Comparison of ENCODE assay signal across 8 cellular contexts in genomic region chr7:104960741-104961479, GRCh38. TPM values are rescaled to one million over a fixed set of nuclear protein-coding genes. Genes with fewer than 3 reads are reported as not detected.
DNase-seq lines count a peak whose midpoint lies in the region; ATAC-seq and TF ChIP-seq lines count a peak whose summit lies in the region.

No MANE protein-coding gene starts in this region.

- peaks cover 5% of the 10 kb centered on the region for H3K4me1 Mint-ChIP-seq in type B pancreatic cell (ENCODE audit: unreplicated experiment)

- H3K27ac ChIP-seq in heart right ventricle = peak overlapping the region; percentile 13 to 86 (median 59)
- peak overlapping the region; percentile 40 for H3K27ac ChIP-seq in vagina
- no peak overlapping the region for H3K27ac ChIP-seq in A673 (ENCODE audit: low read depth, low read length, poor library complexity, severe bottlenecking)

- H3K4me1 ChIP-seq in heart right ventricle (peaks cover 4 to 59% (median 31%) of the 10 kb centered on the region in 9 donors), vagina (peaks cover 44% of the 10 kb centered on the region), A673 (ENCODE audit: insufficient read depth, low read length, poor library complexity, severe bottlenecking) (no peaks in the 10 kb centered on the region)

- H3K4me3 Mint-ChIP-seq in type B pancreatic cell = no peak overlapping the region

- no peak overlapping the region for H3K27ac Mint-ChIP-seq in type B pancreatic cell

- no peak for TF ChIP-seq POLR2A in vagina (IDR thresholded peaks at IDR 0.05)

- WGBS in heart right ventricle, 2 donors = 81 to 83% methylated on average over 2 of the region's 2 CpGs

- intact Hi-C loops in Right ventricle myocardium inferior (cut with DNase I) (no loop called here), cardiac septum (cut with DNase I) (no loop called here), heart right ventricle (cut with DNase I) (no loop called here), vagina (cut with DNase I) (no loop called here), A673 (cut with micrococcal nuclease; ENCODE audit: unreplicated experiment) (no loop called here)

- H3K27me3 Mint-ChIP-seq in type B pancreatic cell = no peaks in the 10 kb centered on the region

- ATAC-seq in Right ventricle myocardium inferior = peak; percentile 85
- ATAC-seq in heart right ventricle = peak; percentile 59 to 80 (median 70)

- DNase-seq in Right ventricle myocardium inferior (ENCODE audit: missing footprints) (no peak), cardiac septum (ENCODE audit: low spot score) (no peak), SK-MEL-5 (ENCODE audit: low read depth, low spot score) (peak; percentile 88), heart right ventricle (no peak), vagina (ENCODE audit: extremely low spot score in 2 of 2) (no peak), A673 (ENCODE audit: low spot score) (no peak), type B pancreatic cell (ENCODE audit: extremely low spot score, unreplicated experiment) (no peak), kidney tubule cell (ENCODE audit: low spot score) (no peak)

- BruUV-seq in A673 (replicated peaks; lab: Mats Ljungman, UMichigan) = no TSS peak

- no peaks in the 10 kb centered on the region for H3K9me3 Mint-ChIP-seq in type B pancreatic cell

- in situ Hi-C loops in SK-MEL-5 (cut with HindIII; ENCODE audit: low pct_unique_long_range_greater_than_20kb, low sequenced_read_pairs) = no loop called here

- no peaks in the 10 kb centered on the region for H3K36me3 Mint-ChIP-seq in type B pancreatic cell

- TF ChIP-seq CTCF in heart right ventricle (IDR thresholded peaks at IDR 0.05) = no peak
- TF ChIP-seq CTCF in vagina (IDR thresholded peaks at IDR 0.05) = no peak
- no peak for TF ChIP-seq CTCF in A673 (conservative IDR thresholded peaks at IDR 0.05; ENCODE audit: low read depth, low read length)
- no peak for TF ChIP-seq CTCF in type B pancreatic cell (conservative IDR thresholded peaks at IDR 0.05)

- POLR2A ChIA-PET in A673 (lab: Charles Lee; ENCODE audit: low non-redundant PET) = no interaction called here

- H3K36me3 ChIP-seq in heart right ventricle (no peaks in the 10 kb centered on the region), vagina (no peaks in the 10 kb centered on the region), A673 (ENCODE audit: insufficient read depth, low read length, poor library complexity, severe bottlenecking) (no peaks in the 10 kb centered on the region)

- H3K4me3 ChIP-seq in heart right ventricle (no peak overlapping the region), vagina (no peak overlapping the region), A673 (ENCODE audit: low read depth, low read length, poor library complexity, severe bottlenecking) (no peak overlapping the region)

- CTCF ChIA-PET in A673 (lab: Charles Lee) = no interaction called here

- no peaks in the 10 kb centered on the region for H3K27me3 ChIP-seq in heart right ventricle
- H3K27me3 ChIP-seq in vagina = no peaks in the 10 kb centered on the region
- no peaks in the 10 kb centered on the region for H3K27me3 ChIP-seq in A673 (replicated peaks; ENCODE audit: insufficient read depth, low read depth, low read length, poor library complexity)

- H3K9me3 ChIP-seq in heart right ventricle (no peaks in the 10 kb centered on the region), vagina (no peaks in the 10 kb centered on the region), A673 (ENCODE audit: low read depth, low read length, poor library complexity, severe bottlenecking) (no peaks in the 10 kb centered on the region)

RNA-seq across cellular contexts. Expression of gene KMT2E, which starts 53.1 kb away (rescaled TPM):
- 35.1 TPM for total RNA-seq in Right ventricle myocardium inferior
- total RNA-seq in cardiac septum = 65.7 TPM
- 37.3 and 47.6 TPM in 2 replicates for total RNA-seq in SK-MEL-5 (2014; rRNA removed; shearing (Covaris generic))
- 17.7 and 27.3 TPM in 2 replicates for polyA plus RNA-seq in SK-MEL-5 (2015; cell fraction: cytosol; rRNA removed)
- 36.4 and 63.9 TPM in 2 replicates for polyA plus RNA-seq in SK-MEL-5 (2015; cell fraction: nucleus; rRNA removed)
- 10 to 100 TPM; 41.1 to 53.3 (median 47.5) TPM for total RNA-seq in heart right ventricle
- 10 to 100 TPM in 1 of 2 donors, 1 to 10 TPM in 1; 9.4 to 25.2 TPM for polyA plus RNA-seq in heart right ventricle
- 98.7 TPM for total RNA-seq in vagina
- total RNA-seq in A673 (2021) = 63.9 and 67.2 TPM in 2 replicates
- total RNA-seq in type B pancreatic cell (ENCODE audit: low replicate concordance) = 63.0 and 75.6 TPM in 2 replicates
